ENCODE assay signal across 9 cellular contexts in the genomic region with DNA sequence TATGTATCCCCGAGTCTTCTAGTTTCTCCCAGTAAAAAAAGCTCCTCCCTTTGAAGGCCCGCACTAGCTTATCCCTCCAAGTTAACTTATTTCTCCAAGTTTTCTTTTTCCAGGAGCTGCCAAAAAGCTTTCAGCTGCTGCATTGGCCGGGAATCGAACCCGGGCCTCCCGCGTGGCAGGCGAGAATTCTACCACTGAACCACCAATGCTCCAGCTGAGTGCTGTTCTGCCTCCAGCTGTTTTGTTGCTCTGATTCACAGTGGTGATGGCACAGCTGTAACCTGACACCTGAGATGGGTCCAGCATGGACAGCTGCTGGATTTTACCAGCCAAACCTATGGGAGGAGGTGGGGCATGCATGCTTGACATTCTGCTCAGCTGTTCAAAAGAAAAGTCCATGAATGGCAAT. TPM values are rescaled to one million over a fixed set of nuclear protein-coding genes. Genes with fewer than 3 reads are reported as not detected.
DNase-seq lines count a peak whose midpoint lies in the region; ATAC-seq and TF ChIP-seq lines count a peak whose summit lies in the region.
"Had no signal": no experiment of that assay in that cellular context is flagged by ENCODE, and none has a peak within 500 bp of the region (broad histone marks: within the 10 kb centered on the region; RNA-seq: fewer than 3 reads in every experiment).

No MANE protein-coding gene starts in this region.

- H3K4me1 ChIP-seq in Caco-2 (no peaks in the 10 kb centered on the region), colonic mucosa (no peaks in the 10 kb centered on the region)

- H3K9me3 Mint-ChIP-seq in Caco-2 (ENCODE audit: unreplicated experiment) = no peaks in the 10 kb centered on the region

- ATAC-seq in HG03378 (IDR thresholded peaks at IDR 0.05; ENCODE audit: unreplicated experiment) = no peak

- H3K27ac ChIP-seq in colonic mucosa = no peak overlapping the region

- peaks cover 3% of the 10 kb centered on the region; the same call in 1 of the 2 replicates for H3K9me3 ChIP-seq in Caco-2
- no peaks in the 10 kb centered on the region for H3K9me3 ChIP-seq in colonic mucosa

- H3K4me3 ChIP-seq in Caco-2 (ENCODE audit: low read depth, low read length) = no peak overlapping the region
- no peak overlapping the region for H3K4me3 ChIP-seq in colonic mucosa

- TF ChIP-seq CTCF in Caco-2 (IDR thresholded peaks at IDR 0.05; ENCODE audit: insufficient read depth in 1 of 2, low read depth in 1 of 2, low read length in 1 of 2, severe bottlenecking in 1 of 2, unreplicated experiment in 1 of 2) = no peak
- no peak for TF ChIP-seq CTCF in colonic mucosa (IDR thresholded peaks at IDR 0.05)

- H3K36me3 Mint-ChIP-seq in Caco-2 (ENCODE audit: insufficient read depth, unreplicated experiment) = peaks cover 69% of the 10 kb centered on the region

- H3K36me3 ChIP-seq in Caco-2 (ENCODE audit: control insufficient read depth, insufficient read depth, low read length) (peaks cover 13% of the 10 kb centered on the region; the same call in 1 of the 2 replicates), colonic mucosa (peaks cover 14% of the 10 kb centered on the region)

- H3K27me3 Mint-ChIP-seq in Caco-2 (ENCODE audit: insufficient read depth, unreplicated experiment) = no peaks in the 10 kb centered on the region
- H3K27me3 Mint-ChIP-seq: activated naive CD8-positive, alpha-beta T cell had no signal

- intact Hi-C loops in Caco-2 (cut with micrococcal nuclease; ENCODE audit: unreplicated experiment) (no loop called here), colonic mucosa (cut with DNase I) (no loop called here)

- CTCF ChIA-PET in Caco-2 (lab: Charles Lee) = interaction anchor here (0.6 kb wide), 1 partner anchor 13 kb away, joined by 5 read pairs; no protein-coding TSS in a partner anchor

- H3K27ac Mint-ChIP-seq in Caco-2 (ENCODE audit: unreplicated experiment) = peak overlapping the region; percentile 93
- H3K27ac Mint-ChIP-seq: activated naive CD8-positive, alpha-beta T cell had no signal

- BruUV-seq in Caco-2 (replicated peaks; lab: Mats Ljungman, UMichigan) = no TSS peak

- POLR2A ChIA-PET in Caco-2 (lab: Charles Lee) = no interaction called here

- DNase-seq in Caco-2 (peak; percentile 78 to 82), NCI-H2196 treated with DMSO at 0.1 percent for 48 hours (lab: John Stamatoyannopoulos, UW; ENCODE audit: unreplicated experiment) (peak; percentile 22), colonic mucosa (peak; percentile 48), mucosa of gallbladder (ENCODE audit: low spot score) (peak; percentile 61), OCI-M2 (lab: John Stamatoyannopoulos, UW; ENCODE audit: unreplicated experiment) (no peak), LoVo (ENCODE audit: low spot score) (no peak), occipital lobe (lab: John Stamatoyannopoulos, UW) (no peak)

- H3K27me3 ChIP-seq in Caco-2 (replicated peaks; ENCODE audit: control insufficient read depth, insufficient read depth, low read length) = no peaks in the 10 kb centered on the region
- H3K27me3 ChIP-seq in colonic mucosa = no peaks in the 10 kb centered on the region

- peaks cover 10% of the 10 kb centered on the region for H3K4me1 Mint-ChIP-seq in Caco-2 (ENCODE audit: low read depth, unreplicated experiment)

- H3K9ac ChIP-seq in colonic mucosa (ENCODE audit: low read depth in 2 of 2, low read length in 2 of 2) = no peak overlapping the region

- H3K4me3 Mint-ChIP-seq in Caco-2 (ENCODE audit: unreplicated experiment) = peak overlapping the region; percentile 49
- H3K4me3 Mint-ChIP-seq: activated naive CD8-positive, alpha-beta T cell had no signal

RNA-seq across cellular contexts. Expression of a gene that starts 22.1 kb away (rescaled TPM):
- 63.5 and 67.3 TPM in 2 replicates for total RNA-seq in Caco-2 (2022)
- 10 to 100 TPM; 20.7 to 41.8 TPM for total RNA-seq in colonic mucosa
- 32.6 TPM for total RNA-seq in mucosa of gallbladder
- total RNA-seq in occipital lobe = 15.9 TPM

Comparison
In these comparisons a context has a peak if more than half of its experiments do, and no peak if none do; other contexts are left out.
1. DNase-seq: peak in Caco-2 (2 of 2), NCI-H2196 treated with DMSO at 0.1 percent for 48 hours (single experiment), colonic mucosa (single experiment) and mucosa of gallbladder (single experiment); none in OCI-M2 (single experiment), LoVo (single experiment) and occipital lobe (single experiment).